In genomic region chr3:58952128-58952917, GRCh38 we compare ENCODE assay signal across 13 cellular contexts.
DNase-seq lines count a peak whose midpoint lies in the region; ATAC-seq and TF ChIP-seq lines count a peak whose summit lies in the region.
"Had no signal": no experiment of that assay in that cellular context is flagged by ENCODE, and none has a peak within 500 bp of the region (broad histone marks: within the 10 kb centered on the region; RNA-seq: fewer than 3 reads in every experiment).

No MANE protein-coding gene starts in this region.

- no peaks in the 10 kb centered on the region for H3K27me3 ChIP-seq in GM23248 (replicated peaks; ENCODE audit: insufficient read depth)
- H3K27me3 ChIP-seq in CD8-positive, alpha-beta T cell (ENCODE audit: insufficient read depth, low read length): no peaks in the 10 kb centered on the region
- H3K27me3 ChIP-seq: right atrium auricular region had no signal

- no peak overlapping the region for H3K9ac ChIP-seq in GM23248

- H3K36me3 Mint-ChIP-seq in T-helper 17 cell (ENCODE audit: low read depth): no peaks in the 10 kb centered on the region
- H3K36me3 Mint-ChIP-seq in CD8-positive, alpha-beta T cell: no peaks in the 10 kb centered on the region
- H3K36me3 Mint-ChIP-seq in activated naive CD4-positive, alpha-beta T cell treated with anti-CD3 and anti-CD28 coated beads, Interleukin-2, amount 10 ng/mL, durations not matched to agents 7 days and 5 days: no peaks in the 10 kb centered on the region
- H3K36me3 Mint-ChIP-seq: brain had no signal

- H3K9me3 ChIP-seq in GM23248 (ENCODE audit: low read depth): no peaks in the 10 kb centered on the region
- H3K9me3 ChIP-seq in T-helper 17 cell (ENCODE audit: control insufficient read depth, low read length, poor library complexity, severe bottlenecking): no peaks in the 10 kb centered on the region
- no peaks in the 10 kb centered on the region for H3K9me3 ChIP-seq in CD8-positive, alpha-beta T cell (ENCODE audit: low read length)
- H3K9me3 ChIP-seq: right atrium auricular region had no signal

- H3K4me2 ChIP-seq in GM23248 (ENCODE audit: unreplicated experiment): no peak overlapping the region

- no peaks in the 10 kb centered on the region for H3K9me3 Mint-ChIP-seq in CD8-positive, alpha-beta T cell
- no peaks in the 10 kb centered on the region for H3K9me3 Mint-ChIP-seq in activated naive CD4-positive, alpha-beta T cell treated with anti-CD3 and anti-CD28 coated beads, Interleukin-2, amount 10 ng/mL, durations not matched to agents 7 days and 5 days
- H3K9me3 Mint-ChIP-seq: activated T-cell treated with anti-CD3 and anti-CD28 coated beads, Interleukin-2, amount 50 U/mL, for 24 hours had no signal

- no peak overlapping the region for H3K4me3 Mint-ChIP-seq in T-helper 17 cell
- no peak overlapping the region for H3K4me3 Mint-ChIP-seq in CD8-positive, alpha-beta T cell
- H3K4me3 Mint-ChIP-seq in activated naive CD4-positive, alpha-beta T cell treated with anti-CD3 and anti-CD28 coated beads, Interleukin-2, amount 10 ng/mL, durations not matched to agents 7 days and 5 days: no peak overlapping the region
- H3K4me3 Mint-ChIP-seq: activated T-cell treated with anti-CD3 and anti-CD28 coated beads, Interleukin-2, amount 50 U/mL, for 24 hours; brain had no signal

- H3K27ac Mint-ChIP-seq in T-helper 17 cell: no peak overlapping the region
- no peak overlapping the region for H3K27ac Mint-ChIP-seq in CD8-positive, alpha-beta T cell
- H3K27ac Mint-ChIP-seq in activated naive CD4-positive, alpha-beta T cell treated with anti-CD3 and anti-CD28 coated beads, Interleukin-2, amount 10 ng/mL, durations not matched to agents 7 days and 5 days: no peak overlapping the region
- H3K27ac Mint-ChIP-seq: activated T-cell treated with anti-CD3 and anti-CD28 coated beads, Interleukin-2, amount 50 U/mL, for 24 hours; brain had no signal

- DNase-seq in GM23248 (peak; percentile 33), kidney glomerular epithelial cell (lab: John Stamatoyannopoulos, UW) (peak; percentile 84), NOMO-1 (lab: John Stamatoyannopoulos, UW; ENCODE audit: unreplicated experiment in 2 of 2) (no peak), T-helper 17 cell (no peak)
- DNase-seq in CD8-positive, alpha-beta T cell: no peak
- no peak for DNase-seq in activated naive CD4-positive, alpha-beta T cell treated with anti-CD3 and anti-CD28 coated beads, Interleukin-2, amount 10 ng/mL, durations not matched to agents 7 days and 5 days
- DNase-seq: activated T-cell treated with anti-CD3 and anti-CD28 coated beads, Interleukin-2, amount 50 U/mL, for 24 hours; midbrain had no signal

- H4K20me1 ChIP-seq in GM23248 (ENCODE audit: insufficient read depth): no peaks in the 10 kb centered on the region

- POLR2A ChIA-PET in CD8-positive, alpha-beta T cell (lab: Charles Lee): no interaction called here

- intact Hi-C loops in CD8-positive, alpha-beta T cell (cut with DNase I, micrococcal nuclease): no loop called here

- no peak overlapping the region for H3K4me3 ChIP-seq in GM23248
- H3K4me3 ChIP-seq in CD8-positive, alpha-beta T cell (ENCODE audit: low read depth, low read length): no peak overlapping the region
- H3K4me3 ChIP-seq: right atrium auricular region had no signal

- ATAC-seq in GM18498 (IDR thresholded peaks at IDR 0.05; ENCODE audit: unreplicated experiment) (peak; percentile 59), HG03469 (IDR thresholded peaks at IDR 0.05; ENCODE audit: unreplicated experiment) (peak; percentile 51), T-helper 17 cell (no peak)
- no peak for ATAC-seq in CD8-positive, alpha-beta T cell

- CTCF ChIA-PET in CD8-positive, alpha-beta T cell (lab: Charles Lee): interaction anchor here (0.7 kb wide), 1 partner anchor 275 kb away, joined by 4 read pairs; no protein-coding TSS in a partner anchor
- CTCF ChIA-PET in activated naive CD4-positive, alpha-beta T cell treated with anti-CD3 and anti-CD28 coated beads, Interleukin-2, amount 10 ng/mL, durations not matched to agents 7 days and 5 days (lab: Charles Lee): no interaction called here

- H3K4me1 Mint-ChIP-seq in T-helper 17 cell: no peaks in the 10 kb centered on the region
- no peaks in the 10 kb centered on the region for H3K4me1 Mint-ChIP-seq in CD8-positive, alpha-beta T cell (ENCODE audit: low read depth)
- no peaks in the 10 kb centered on the region for H3K4me1 Mint-ChIP-seq in activated naive CD4-positive, alpha-beta T cell treated with anti-CD3 and anti-CD28 coated beads, Interleukin-2, amount 10 ng/mL, durations not matched to agents 7 days and 5 days
- H3K4me1 Mint-ChIP-seq: brain had no signal

- no peaks in the 10 kb centered on the region for H3K27me3 Mint-ChIP-seq in T-helper 17 cell
- H3K27me3 Mint-ChIP-seq in CD8-positive, alpha-beta T cell (ENCODE audit: low read depth): peaks cover 4% of the 10 kb centered on the region
- H3K27me3 Mint-ChIP-seq in activated naive CD4-positive, alpha-beta T cell treated with anti-CD3 and anti-CD28 coated beads, Interleukin-2, amount 10 ng/mL, durations not matched to agents 7 days and 5 days: no peaks in the 10 kb centered on the region
- H3K27me3 Mint-ChIP-seq: activated T-cell treated with anti-CD3 and anti-CD28 coated beads, Interleukin-2, amount 50 U/mL, for 24 hours had no signal

- peaks cover 9% of the 10 kb centered on the region; the same call in 1 of the 2 replicates for H3K4me1 ChIP-seq in GM23248 (ENCODE audit: insufficient read depth)
- H3K4me1 ChIP-seq in CD8-positive, alpha-beta T cell (ENCODE audit: insufficient read depth, low read length): no peaks in the 10 kb centered on the region
- H3K4me1 ChIP-seq: right atrium auricular region had no signal

- H2AFZ ChIP-seq in GM23248: no peak overlapping the region

- H3K27ac ChIP-seq in GM23248: no peak overlapping the region
- H3K27ac ChIP-seq in CD8-positive, alpha-beta T cell (ENCODE audit: low read depth, low read length): no peak overlapping the region
- H3K27ac ChIP-seq: right atrium auricular region, VCaP had no signal

- H3F3A ChIP-seq in GM23248 (ENCODE audit: insufficient read depth): 0 out of 2 replicates have a peak, but pooled peaks cover 12% of the 10 kb centered on the region

- WGBS in GM23248 (ENCODE audit: low coverage in 1 of 2, low lambda C conversion rate in 2 of 2, missing lambda C conversion rate in 2 of 2), 2 experiments: 79 to 90% methylated on average over 4 of the region's 4 CpGs

- no peaks in the 10 kb centered on the region for H3K9me2 ChIP-seq in GM23248 (ENCODE audit: insufficient read depth)

- H3K79me2 ChIP-seq in GM23248 (ENCODE audit: insufficient read depth): no peaks in the 10 kb centered on the region

- H3K36me3 ChIP-seq in GM23248 (ENCODE audit: low read depth): no peaks in the 10 kb centered on the region
- H3K36me3 ChIP-seq in CD8-positive, alpha-beta T cell (ENCODE audit: insufficient read depth, low read length): no peaks in the 10 kb centered on the region
- H3K36me3 ChIP-seq: right atrium auricular region had no signal

- in situ Hi-C loops in GM23248 (cut with MboI): no loop called here

- TF ChIP-seq CTCF in CD8-positive, alpha-beta T cell (IDR thresholded peaks at IDR 0.05): no peak

Comparison
In these comparisons a context has a peak if more than half of its experiments do, and no peak if none do; other contexts are left out.
1. ATAC-seq: peak in GM18498 (single experiment) and HG03469 (single experiment); none in T-helper 17 cell (single experiment) and CD8-positive, alpha-beta T cell (single experiment).
2. DNase-seq: peak in GM23248 (single experiment) and kidney glomerular epithelial cell (single experiment); none in NOMO-1 (0 of 2), T-helper 17 cell (0 of 3), CD8-positive, alpha-beta T cell (0 of 7) and activated naive CD4-positive, alpha-beta T cell treated with anti-CD3 and anti-CD28 coated beads, Interleukin-2, amount 10 ng/mL, durations not matched to agents 7 days and 5 days (single experiment).